In genomic region chr12:76244298-76244697, GRCh38 we compare ENCODE assay signal across 32 cellular contexts.
"Had no signal": no experiment of that assay in that cellular context is flagged by ENCODE, and none has a peak within 500 bp of the region (broad histone marks: within the 10 kb centered on the region; RNA-seq: fewer than 3 reads in every experiment).

No MANE protein-coding gene starts in this region.

- H3K4me1 ChIP-seq: gastrocnemius medialis, left lung, lower lobe of right lung, pancreas, stomach, testis, tibial artery had no signal

- H3K36me3 Mint-ChIP-seq: natural killer cell, type B pancreatic cell had no signal

- H3K9me3 Mint-ChIP-seq: effector memory CD8-positive, alpha-beta T cell; natural killer cell; type B pancreatic cell had no signal

- H3K4me3 ChIP-seq: gastrocnemius medialis, heart right ventricle, left lung, lower lobe of right lung, pancreas, right lobe of liver, smooth muscle cell, stomach, testis, tibial artery had no signal

- H3K27ac Mint-ChIP-seq: effector memory CD8-positive, alpha-beta T cell; natural killer cell; type B pancreatic cell had no signal

- ATAC-seq: effector memory CD8-positive, alpha-beta T cell; esophagus mucosa; gastrocnemius medialis; left lung; lower lobe of right lung; natural killer cell; pancreas; right lobe of liver had no signal

- FAIRE-seq: endometrium, islet of Langerhans, pancreas had no signal

- H3K4me2 ChIP-seq: smooth muscle cell had no signal

- H3K36me3 ChIP-seq: gastrocnemius medialis, heart right ventricle, left lung, lower lobe of right lung, neutrophil, pancreas, right lobe of liver, stomach, tibial artery had no signal

- H3K4me1 Mint-ChIP-seq: natural killer cell had no signal

- DNase-seq: caudate nucleus; cerebellar nuclear complex; cortex of kidney; effector memory CD8-positive, alpha-beta T cell; foreskin fibroblast; gastrocnemius medialis; heart right ventricle; hippocampal formation; left cardiac atrium; left lung; lower lobe of right lung; natural killer cell; pancreas; retina; right lobe of liver; stimulated activated CD4-positive, alpha-beta T cell treated with anti-CD3 and anti-CD28 coated beads, Interleukin-12 subunit alpha, Interleukin-12 subunit beta, amount 100 ng/mL, for 4 hours; stimulated activated CD4-positive, alpha-beta T cell treated with anti-CD3 and anti-CD28 coated beads, Interleukin-1b, Interleukin-23, amount 100 ng/mL, for 48 hours; stimulated activated CD4-positive, alpha-beta T cell treated with anti-CD3 and anti-CD28 coated beads, Interleukin-4, amount 100 ng/mL, for 1 hour; stimulated activated CD8-positive, alpha-beta memory T cell treated with anti-CD3 and anti-CD28 coated beads, Interleukin-4, amount 100 ng/mL, for 48 hours; stimulated activated naive CD4-positive, alpha-beta T cell; stomach; substantia nigra; testis; tibial artery had no signal

- H3K27me3 ChIP-seq: gastrocnemius medialis, heart right ventricle, left lung, pancreas, right lobe of liver, stomach, testis, tibial artery had no signal

- H3K27me3 Mint-ChIP-seq: type B pancreatic cell had no signal

- H3K27ac ChIP-seq: epithelial cell of prostate, gastrocnemius medialis, left lung, lower lobe of right lung, neutrophil, pancreas, right lobe of liver, stomach, testis, tibial artery had no signal

- H3K4me3 Mint-ChIP-seq: effector memory CD8-positive, alpha-beta T cell; natural killer cell; neural crest cell; type B pancreatic cell had no signal

- H3K9me3 ChIP-seq: gastrocnemius medialis, heart right ventricle, left lung, lower lobe of right lung, neutrophil, pancreas, right lobe of liver, stomach, testis, tibial artery had no signal
